2 cellular contexts compared by ENCODE assay signal in genomic region chr19:11059511-11060358, GRCh38.
A peak's percentile ranks its signal among the peaks of the same experiment; 100 is the strongest.
TF ChIP-seq lines count a peak whose summit lies in the region.

No MANE protein-coding gene starts in this region.

TF ChIP-seq in HEK293, 187 proteins besides CTCF, POLR2A, EP300 and RAD21:
- TF ChIP-seq ZNF513 (tag by site-specific recombination; IDR thresholded peaks at IDR 0.05) (peak; percentile 55; the same call in 1 of the 2 replicates), ZNF701 (tag by site-specific recombination; IDR thresholded peaks at IDR 0.05) (no peak), ELK4 (IDR thresholded peaks at IDR 0.05; ENCODE audit: borderline replicate concordance, low read depth, low read length) (no peak), ZNF791 (tag by site-specific recombination; IDR thresholded peaks at IDR 0.05) (no peak), ZNF423 (tag by site-specific recombination; IDR thresholded peaks at IDR 0.05) (no peak), ZNF416 (tag by site-specific recombination; IDR thresholded peaks at IDR 0.05) (no peak), KLF7 (tag by site-specific recombination; IDR thresholded peaks at IDR 0.05; ENCODE audit: borderline replicate concordance) (no peak)

TF ChIP-seq in K562, 482 proteins besides CTCF, POLR2A, EP300 and RAD21:
- TF ChIP-seq TRIM24 (IDR thresholded peaks at IDR 0.05): no peak
- TF ChIP-seq POLR2G (IDR thresholded peaks at IDR 0.05; ENCODE audit: low read depth, low read length): peak; percentile 56
- no peak for TF ChIP-seq BRCA1 (IDR thresholded peaks at IDR 0.05)
- TF ChIP-seq BRCA1 (CRISPR knock-in tag; IDR thresholded peaks at IDR 0.05): no peak
- no peak for TF ChIP-seq ZNF212 (CRISPR knock-in tag; IDR thresholded peaks at IDR 0.05)
